Comparison of ENCODE assay signal across 14 cellular contexts in the genomic region with DNA sequence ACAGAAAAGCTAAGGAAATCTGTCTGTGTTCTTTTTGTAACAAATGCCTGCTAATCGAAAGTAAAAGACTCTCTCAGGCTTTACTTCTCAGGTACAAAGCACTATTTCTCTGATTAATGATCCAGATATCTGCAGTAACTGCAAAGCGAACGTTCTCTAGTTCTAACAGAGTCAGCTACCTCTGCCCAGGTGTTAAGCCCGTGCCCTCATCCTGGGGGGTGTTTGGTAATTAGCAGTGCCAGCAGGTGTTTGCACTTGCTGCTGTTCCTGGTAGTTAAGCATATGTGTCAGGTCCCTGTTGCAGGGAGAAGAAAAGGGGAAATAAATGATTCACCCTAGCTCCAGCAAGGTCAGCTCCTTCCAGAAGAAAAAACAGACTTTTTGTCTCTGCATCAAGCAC.
"Had no signal": no experiment of that assay in that cellular context is flagged by ENCODE, and none has a peak within 500 bp of the region (broad histone marks: within the 10 kb centered on the region; RNA-seq: fewer than 3 reads in every experiment).

No MANE protein-coding gene starts in this region.

- H3K27me3 Mint-ChIP-seq: activated naive CD8-positive, alpha-beta T cell; stimulated activated naive B cell treated with anti-CD40 and anti-IgM and Interleukin-4, amounts not matched to agents 10 μg/mL and 1 μg/mL and 100 μg/mL, for 72 hours had no signal

- H3K36me3 Mint-ChIP-seq: stimulated activated naive B cell treated with anti-CD40 and anti-IgM and Interleukin-4, amounts not matched to agents 10 μg/mL and 1 μg/mL and 100 μg/mL, for 72 hours had no signal

- H3K4me3 Mint-ChIP-seq: activated naive CD8-positive, alpha-beta T cell; activated T-helper 1 cell treated with anti-CD3 and anti-CD28 coated beads, Interleukin-12 subunit alpha, Interleukin-12 subunit beta, Interleukin-2, Interleukin-4 antibody, amounts not matched to agents 30 ng/mL and 10 ng/mL and 1 ng/mL, durations not matched to agents 14 hours and 24 hours and 36 hours; nephron; stimulated activated naive B cell treated with anti-CD40 and anti-IgM and Interleukin-4, amounts not matched to agents 10 μg/mL and 1 μg/mL and 100 μg/mL, for 72 hours had no signal

- H3K4me1 Mint-ChIP-seq: stimulated activated naive B cell treated with anti-CD40 and anti-IgM and Interleukin-4, amounts not matched to agents 10 μg/mL and 1 μg/mL and 100 μg/mL, for 72 hours had no signal

- H3K9me3 Mint-ChIP-seq: activated T-helper 1 cell treated with anti-CD3 and anti-CD28 coated beads, Interleukin-12 subunit alpha, Interleukin-12 subunit beta, Interleukin-2, Interleukin-4 antibody, amounts not matched to agents 30 ng/mL and 10 ng/mL and 1 ng/mL, durations not matched to agents 14 hours and 24 hours and 36 hours; nephron had no signal

- DNase-seq: activated CD4-positive, alpha-beta T cell treated with anti-CD3 and anti-CD28 coated beads, Interleukin-2, amount 50 U/mL, for 48 hours; activated gamma-delta T cell treated with Interleukin-2 at 50 U/mL for 16 hours; effector memory CD4-positive, alpha-beta T cell; foreskin keratinocyte; left lung; midbrain; retina; stimulated activated naive B cell treated with anti-CD40 and anti-IgM and Interleukin-4, amounts not matched to agents 10 μg/mL and 1 μg/mL and 100 μg/mL, for 72 hours; upper lobe of left lung; WERI-Rb-1 had no signal

- ATAC-seq: foreskin keratinocyte; left lung; stimulated activated naive B cell treated with anti-CD40 and anti-IgM and Interleukin-4, amounts not matched to agents 10 μg/mL and 1 μg/mL and 100 μg/mL, for 72 hours had no signal

- H3K27ac Mint-ChIP-seq: activated naive CD8-positive, alpha-beta T cell; activated T-helper 1 cell treated with anti-CD3 and anti-CD28 coated beads, Interleukin-12 subunit alpha, Interleukin-12 subunit beta, Interleukin-2, Interleukin-4 antibody, amounts not matched to agents 30 ng/mL and 10 ng/mL and 1 ng/mL, durations not matched to agents 14 hours and 24 hours and 36 hours; stimulated activated naive B cell treated with anti-CD40 and anti-IgM and Interleukin-4, amounts not matched to agents 10 μg/mL and 1 μg/mL and 100 μg/mL, for 72 hours had no signal

- FAIRE-seq: keratinocyte had no signal
